Comparison of ENCODE assay signal across 8 cellular contexts in genomic region chr10:100286051-100287033, GRCh38. TPM values are rescaled to one million over a fixed set of nuclear protein-coding genes. Genes with fewer than 3 reads are reported as not detected.
DNase-seq lines count a peak whose midpoint lies in the region; ATAC-seq and TF ChIP-seq lines count a peak whose summit lies in the region.

Gene BLOC1S2 (minus strand): TSS chr10:100286680. CDS start chr10:100286659, 21 bp downstream.

- peaks cover 7% of the 10 kb centered on the region for H3K36me3 Mint-ChIP-seq in T-helper 2 cell treated with Interferon-gamma antibody and Interleukin-4, amounts not matched to agents 5 μg/mL and 100 μg/mL, for 36 hours (ENCODE audit: low read depth)

- no peaks in the 10 kb centered on the region for H3K9me3 Mint-ChIP-seq in T-helper 2 cell treated with Interferon-gamma antibody and Interleukin-4, amounts not matched to agents 5 μg/mL and 100 μg/mL, for 36 hours

- peak; percentile 65 for DNase-seq in NCI-H1694 treated with DMSO at 0.1 percent for 48 hours (lab: John Stamatoyannopoulos, UW)
- DNase-seq in T-helper 2 cell treated with Interferon-gamma antibody and Interleukin-4, amounts not matched to agents 5 μg/mL and 100 μg/mL, for 36 hours (ENCODE audit: low spot score) = peak; percentile 94
- DNase-seq in ascending aorta (ENCODE audit: low spot score in 2 of 2) = peak; percentile 58 to 92
- DNase-seq in right cardiac atrium = peak; percentile 87 to 95 (median 95)
- peak; percentile 87 for DNase-seq in putamen (ENCODE audit: low spot score)
- DNase-seq in uterus = peak; percentile 81 to 88

- peak within 1 kb of the TSS; percentile 97 for H3K4me3 Mint-ChIP-seq in T-helper 2 cell treated with Interferon-gamma antibody and Interleukin-4, amounts not matched to agents 5 μg/mL and 100 μg/mL, for 36 hours

- ATAC-seq in HG02852 (IDR thresholded peaks at IDR 0.05; ENCODE audit: unreplicated experiment) (peak; percentile 90), right cardiac atrium (peak; percentile 98)

- intact Hi-C loops in ascending aorta (cut with DNase I) (loop anchor here (1.0 to 5.0 kb wide), 7 partner anchors 19 to 1836 kb away; partner anchors contain the start of genes CHUK, CWF19L1, ERLIN1 and HIF1AN), right cardiac atrium (cut with DNase I) (no loop called here), uterus (cut with DNase I; ENCODE audit: low total_unique reads) (no loop called here)

- H3K4me1 Mint-ChIP-seq in T-helper 2 cell treated with Interferon-gamma antibody and Interleukin-4, amounts not matched to agents 5 μg/mL and 100 μg/mL, for 36 hours (ENCODE audit: low read depth) = peaks cover 22% of the 10 kb centered on the region

- H3K9me3 ChIP-seq in ascending aorta (no peaks in the 10 kb centered on the region), right cardiac atrium (ENCODE audit: control insufficient read depth, low read length) (no peaks in the 10 kb centered on the region), uterus (no peaks in the 10 kb centered on the region)

- H3K4me1 ChIP-seq in ascending aorta = peaks cover 0 to 21% of the 10 kb centered on the region in 2 donors
- H3K4me1 ChIP-seq in right cardiac atrium (ENCODE audit: control insufficient read depth, insufficient read depth, low read length) = no peaks in the 10 kb centered on the region
- H3K4me1 ChIP-seq in uterus = peaks cover 0 to 10% of the 10 kb centered on the region in 2 donors

- TF ChIP-seq POLR2A in GM15510 (IDR thresholded peaks at IDR 0.05; ENCODE audit: borderline replicate concordance, extremely low read depth, insufficient read length) (peak; percentile 95), uterus (IDR thresholded peaks at IDR 0.05) (peak; percentile 51 to 83)

- peak in 1 of 3 experiments; percentile 12 for TF ChIP-seq CTCF in ascending aorta (IDR thresholded peaks at IDR 0.05)
- peak in 2 of 4 experiments; percentile 13 to 33 for TF ChIP-seq CTCF in uterus (IDR thresholded peaks at IDR 0.05)

- H3K27me3 ChIP-seq in ascending aorta = no peaks in the 10 kb centered on the region
- no peaks in the 10 kb centered on the region for H3K27me3 ChIP-seq in right cardiac atrium (ENCODE audit: control insufficient read depth, insufficient read depth)
- H3K27me3 ChIP-seq in uterus = no peaks in the 10 kb centered on the region

- peaks cover 7 to 9% of the 10 kb centered on the region in 2 donors for H3K36me3 ChIP-seq in ascending aorta
- H3K36me3 ChIP-seq in uterus = no peaks in the 10 kb centered on the region

- H3K27ac Mint-ChIP-seq in T-helper 2 cell treated with Interferon-gamma antibody and Interleukin-4, amounts not matched to agents 5 μg/mL and 100 μg/mL, for 36 hours = peak within 1 kb of the TSS; percentile 97

- H3K27me3 Mint-ChIP-seq in T-helper 2 cell treated with Interferon-gamma antibody and Interleukin-4, amounts not matched to agents 5 μg/mL and 100 μg/mL, for 36 hours (ENCODE audit: low read depth) = no peaks in the 10 kb centered on the region

- H3K4me3 ChIP-seq in ascending aorta (peak within 1 kb of the TSS; percentile 95 to 97), right cardiac atrium (ENCODE audit: low read length) (peak within 1 kb of the TSS; percentile 56), uterus (peak within 1 kb of the TSS; percentile 95 to 96)

- H3K27ac ChIP-seq in ascending aorta (peak within 1 kb of the TSS; percentile 97 to 99), right cardiac atrium (ENCODE audit: low read length) (peak within 1 kb of the TSS; percentile 55), uterus (peak within 1 kb of the TSS; percentile 86 to 96)

- 2% methylated on average over 63 of the region's 63 CpGs for WGBS in right cardiac atrium

RNA-seq across cellular contexts. Expression of gene BLOC1S2, which starts in this region (rescaled TPM):
- total RNA-seq in ascending aorta (21.4 TPM), right cardiac atrium (10 to 100 TPM; 18.6 to 26.1 (median 21.9) TPM), uterus (10 to 100 TPM in 2 of 4 donors, 1 to 10 TPM in 1, under 1 TPM in 1; 0.51 to 22.7 (median 13.3) TPM)
- 26.8 TPM for polyA plus RNA-seq in right cardiac atrium

Comparison
In these comparisons a context has a peak if more than half of its experiments do, and no peak if none do; other contexts are left out.
1. Peak in every context shown above with its lines: DNase-seq, ATAC-seq, H3K4me3 ChIP-seq and H3K27ac ChIP-seq.